ENCODE assay signal across 28 cellular contexts in genomic region chr1:87196110-87196509, GRCh38.
"Had no signal": no experiment of that assay in that cellular context is flagged by ENCODE, and none has a peak within 500 bp of the region (broad histone marks: within the 10 kb centered on the region; RNA-seq: fewer than 3 reads in every experiment).

No MANE protein-coding gene starts in this region.

- H3K36me3 ChIP-seq: ascending aorta had no signal

- ATAC-seq: activated naive CD4-positive, alpha-beta T cell treated with anti-CD3 and anti-CD28 coated beads, Interleukin-2, amount 50 U/mL, for 72 hours; activated naive CD8-positive, alpha-beta T cell treated with anti-CD3 and anti-CD28 coated beads, Interleukin-2, amount 50 U/mL, for 24 hours; activated T-cell treated with anti-CD3 and anti-CD28 coated beads, Interleukin-2, amount 50 U/mL, for 4 hours; body of pancreas; T-helper 17 cell had no signal

- H3K4me2 ChIP-seq: KMS-11 had no signal

- H3K9me3 Mint-ChIP-seq: activated CD4-positive, alpha-beta T cell treated with anti-CD3 and anti-CD28 coated beads, Interleukin-2, amount 10 ng/mL, durations not matched to agents 7 days and 5 days had no signal

- DNase-seq: activated CD4-positive, alpha-beta memory T cell treated with anti-CD3 and anti-CD28 coated beads for 36 hours; activated CD4-positive, alpha-beta T cell treated with anti-CD3 and anti-CD28 coated beads, Interleukin-2, amount 10 ng/mL, durations not matched to agents 7 days and 5 days; activated CD4-positive, CD25-positive, alpha-beta regulatory T cell; activated CD8-positive, alpha-beta memory T cell treated with anti-CD3 and anti-CD28 coated beads for 24 hours; activated effector memory CD4-positive, alpha-beta T cell treated with anti-CD3 and anti-CD28 coated beads, Interleukin-2, amount 50 U/mL, for 16 hours; activated naive CD4-positive, alpha-beta T cell treated with Interleukin-2 at 50 U/mL for 16 hours; activated naive CD8-positive, alpha-beta T cell treated with anti-CD3 and anti-CD28 coated beads, Interleukin-2, amount 50 U/mL, for 24 hours; activated T-cell treated with anti-CD3 and anti-CD28 coated beads, Interleukin-2, amount 50 U/mL, for 4 hours; amniotic stem cell; body of pancreas; central memory CD4-positive, alpha-beta T cell; NCI-H1105 treated with DMSO at 0.1 percent for 48 hours; NCI-H1436 treated with DMSO at 0.1 percent for 48 hours; NCI-H187 treated with DMSO at 0.1 percent for 48 hours; NCI-H2081 treated with DMSO at 0.1 percent for 48 hours; NCI-H2171; NCI-H2227 treated with DMSO at 0.1 percent for 48 hours; NCI-H446 treated with DMSO at 0.1 percent for 48 hours; NCI-H524 treated with DMSO at 0.1 percent for 48 hours; NCI-H774; NK-92 treated with Interleukin-12 subunit alpha and Interleukin-12 subunit beta, amount 100 ng/mL, for 24 hours; SHP77 treated with DMSO at 0.1 percent for 48 hours; T-helper 17 cell; T-helper 9 cell had no signal

- H3K4me3 Mint-ChIP-seq: activated CD4-positive, alpha-beta memory T cell treated with anti-CD3 and anti-CD28 coated beads for 36 hours; activated CD4-positive, alpha-beta T cell treated with anti-CD3 and anti-CD28 coated beads, Interleukin-2, amount 10 ng/mL, durations not matched to agents 7 days and 5 days; activated naive CD8-positive, alpha-beta T cell treated with anti-CD3 and anti-CD28 coated beads, Interleukin-2, amount 50 U/mL, for 24 hours; activated T-cell treated with anti-CD3 and anti-CD28 coated beads, Interleukin-2, amount 50 U/mL, for 4 hours; IgD-negative memory B cell; T-helper 17 cell had no signal

- H3K4me3 ChIP-seq: ascending aorta, body of pancreas had no signal

- H3K27me3 ChIP-seq: ascending aorta, body of pancreas had no signal

- H3K4me1 ChIP-seq: ascending aorta, body of pancreas had no signal

- H3K27ac ChIP-seq: ascending aorta, body of pancreas, KMS-11 had no signal

- H3K9ac ChIP-seq: KMS-11 had no signal

- H3K27ac Mint-ChIP-seq: activated CD4-positive, alpha-beta memory T cell treated with anti-CD3 and anti-CD28 coated beads for 36 hours; activated CD4-positive, alpha-beta T cell treated with anti-CD3 and anti-CD28 coated beads, Interleukin-2, amount 10 ng/mL, durations not matched to agents 7 days and 5 days; activated naive CD4-positive, alpha-beta T cell treated with anti-CD3 and anti-CD28 coated beads, Interleukin-2, amount 50 U/mL, for 72 hours; activated naive CD8-positive, alpha-beta T cell treated with anti-CD3 and anti-CD28 coated beads, Interleukin-2, amount 50 U/mL, for 24 hours; IgD-negative memory B cell; T-helper 17 cell had no signal

- H3K36me3 Mint-ChIP-seq: activated CD4-positive, alpha-beta memory T cell treated with anti-CD3 and anti-CD28 coated beads for 36 hours; activated naive CD4-positive, alpha-beta T cell treated with anti-CD3 and anti-CD28 coated beads, Interleukin-2, amount 50 U/mL, for 72 hours had no signal

- H3K4me1 Mint-ChIP-seq: activated CD4-positive, alpha-beta T cell treated with anti-CD3 and anti-CD28 coated beads, Interleukin-2, amount 10 ng/mL, durations not matched to agents 7 days and 5 days; activated naive CD8-positive, alpha-beta T cell treated with anti-CD3 and anti-CD28 coated beads, Interleukin-2, amount 50 U/mL, for 24 hours; T-helper 17 cell had no signal
